In genomic region chr12:46485853-46486252, GRCh38 we compare ENCODE assay signal across 21 cellular contexts.
"Had no signal": no experiment of that assay in that cellular context is flagged by ENCODE, and none has a peak within 500 bp of the region (broad histone marks: within the 10 kb centered on the region; RNA-seq: fewer than 3 reads in every experiment).

No MANE protein-coding gene starts in this region.

- DNase-seq: KBM-7, NCI-H1092, NCI-H1105 treated with DMSO at 0.1 percent for 48 hours, NCI-H1417 treated with DMSO at 0.1 percent for 48 hours, NCI-H146, NCI-H1694 treated with DMSO at 0.1 percent for 48 hours, NCI-H1930, NCI-H2081, NCI-H2171, NCI-H226, NCI-H446, NCI-H510A, NCI-H524 treated with DMSO at 0.1 percent for 48 hours, NCI-H69, NCI-H774, SHP77, SK-N-SH, SW 1271, T-cell had no signal

- ATAC-seq: HepG2, T-cell had no signal

- H3K9me3 ChIP-seq: SK-N-SH had no signal

- H3K27ac ChIP-seq: RWPE1 had no signal
